In genomic region chr4:56387023-56388001, GRCh38 we compare ENCODE assay signal across 1 cellular context.
TF ChIP-seq lines count a peak whose summit lies in the region.

Gene AASDH (minus strand): TSS chr4:56387491. CDS start chr4:56384299, 3,192 bp downstream.

TF ChIP-seq in HepG2, 621 proteins besides CTCF, POLR2A, EP300 and RAD21 (continued from another document and continues in another):
- TF ChIP-seq REST (IDR thresholded peaks at IDR 0.05; ENCODE audit: borderline replicate concordance in 1 of 2, low read depth in 1 of 2, low read length in 2 of 2) (0 out of 4 replicates have a peak, but pooled peaks of 1 of the 2 experiments have one; percentile 28), KLF13 (CRISPR knock-in tag; IDR thresholded peaks at IDR 0.05) (no peak), ZNF10 (CRISPR knock-in tag; IDR thresholded peaks at IDR 0.05; ENCODE audit: borderline replicate concordance, low read depth) (no peak), E2F1 (CRISPR knock-in tag; IDR thresholded peaks at IDR 0.05) (no peak), SP5 (CRISPR knock-in tag; IDR thresholded peaks at IDR 0.05; ENCODE audit: borderline replicate concordance, low read depth) (no peak), BRD4 (CRISPR knock-in tag; IDR thresholded peaks at IDR 0.05) (no peak), ARNT2 (CRISPR knock-in tag; IDR thresholded peaks at IDR 0.05; ENCODE audit: low read depth) (peak; percentile 35; the same call in 1 of the 2 replicates), CREM (IDR thresholded peaks at IDR 0.05) (peak; percentile 100), CREM (CRISPR knock-in tag; IDR thresholded peaks at IDR 0.05) (peak; percentile 98), DMAP1 (CRISPR knock-in tag; IDR thresholded peaks at IDR 0.05) (peak; percentile 95), ARHGAP35 (CRISPR knock-in tag; IDR thresholded peaks at IDR 0.05; ENCODE audit: borderline replicate concordance) (peak; percentile 91), ATF6 (CRISPR knock-in tag; conservative IDR thresholded peaks at IDR 0.05) (no peak; the same call in 1 of the 2 replicates), ZNF724P (CRISPR knock-in tag; IDR thresholded peaks at IDR 0.05; ENCODE audit: borderline replicate concordance) (no peak), ZSCAN22 (CRISPR knock-in tag; IDR thresholded peaks at IDR 0.05) (no peak), ZNF281 (CRISPR knock-in tag; IDR thresholded peaks at IDR 0.05; ENCODE audit: borderline replicate concordance) (no peak), SP140L (CRISPR knock-in tag; IDR thresholded peaks at IDR 0.05; ENCODE audit: borderline replicate concordance) (no peak), HOXA7 (CRISPR knock-in tag; IDR thresholded peaks at IDR 0.05) (no peak), ZNF460 (CRISPR knock-in tag; IDR thresholded peaks at IDR 0.05; ENCODE audit: borderline replicate concordance) (no peak), ZNF207 (IDR thresholded peaks at IDR 0.05; ENCODE audit: borderline replicate concordance) (no peak), TIGD3 (CRISPR knock-in tag; IDR thresholded peaks at IDR 0.05; ENCODE audit: borderline replicate concordance) (no peak), ZNF567 (CRISPR knock-in tag; IDR thresholded peaks at IDR 0.05; ENCODE audit: borderline replicate concordance) (0 out of 2 replicates have a peak, but pooled peaks have one; percentile 33), MLX (CRISPR knock-in tag; IDR thresholded peaks at IDR 0.05) (no peak), TGIF2 (CRISPR knock-in tag; IDR thresholded peaks at IDR 0.05) (no peak), MBNL3 (CRISPR knock-in tag; conservative IDR thresholded peaks at IDR 0.05) (no peak), REL (CRISPR knock-in tag; conservative IDR thresholded peaks at IDR 0.05) (0 out of 2 replicates have a peak, but pooled peaks have one; percentile 38), BCL3 (CRISPR knock-in tag; IDR thresholded peaks at IDR 0.05) (peak; percentile 87), TCF7L2 (IDR thresholded peaks at IDR 0.05; ENCODE audit: low read depth, low read length) (no peak), ZNF737 (CRISPR knock-in tag; IDR thresholded peaks at IDR 0.05; ENCODE audit: borderline replicate concordance) (no peak; the same call in 1 of the 2 replicates), ISL2 (CRISPR knock-in tag; IDR thresholded peaks at IDR 0.05) (peak; percentile 39; the same call in 1 of the 2 replicates), NPAS2 (CRISPR knock-in tag; IDR thresholded peaks at IDR 0.05; ENCODE audit: borderline replicate concordance) (no peak), ZNF292 (CRISPR knock-in tag; IDR thresholded peaks at IDR 0.05; ENCODE audit: borderline replicate concordance, low read depth) (peak; percentile 89), ATF1 (CRISPR knock-in tag; IDR thresholded peaks at IDR 0.05) (peak; percentile 100), HIC2 (CRISPR knock-in tag; IDR thresholded peaks at IDR 0.05; ENCODE audit: low read depth) (no peak), ZMAT5 (CRISPR knock-in tag; IDR thresholded peaks at IDR 0.05; ENCODE audit: borderline replicate concordance, low read depth) (no peak), ZNF24 (IDR thresholded peaks at IDR 0.05) (no peak), ZNF121 (CRISPR knock-in tag; IDR thresholded peaks at IDR 0.05) (peak; percentile 55; the same call in 1 of the 2 replicates), ZNF224 (CRISPR knock-in tag; IDR thresholded peaks at IDR 0.05) (peak; percentile 59; the same call in 1 of the 2 replicates), HNRNPL (IDR thresholded peaks at IDR 0.05; ENCODE audit: low read depth, low read length) (0 out of 2 replicates have a peak, but pooled peaks have one; percentile 14), CBX1 (IDR thresholded peaks at IDR 0.05; ENCODE audit: low read depth) (no peak), MTF2 (CRISPR knock-in tag; IDR thresholded peaks at IDR 0.05; ENCODE audit: borderline replicate concordance) (no peak), ZNF20 (CRISPR knock-in tag; IDR thresholded peaks at IDR 0.05) (no peak), ZNF709 (CRISPR knock-in tag; IDR thresholded peaks at IDR 0.05) (no peak; the same call in 1 of the 2 replicates), ZMYM4 (CRISPR knock-in tag; IDR thresholded peaks at IDR 0.05) (peak; percentile 91), ZNF563 (CRISPR knock-in tag; IDR thresholded peaks at IDR 0.05) (peak; percentile 71), TCF12 (IDR thresholded peaks at IDR 0.05) (no peak), TCF12 (CRISPR knock-in tag; IDR thresholded peaks at IDR 0.05) (no peak), NAIF1 (CRISPR knock-in tag; IDR thresholded peaks at IDR 0.05; ENCODE audit: borderline replicate concordance) (peak; percentile 85), E2F5 (CRISPR knock-in tag; conservative IDR thresholded peaks at IDR 0.05) (no peak), SP4 (CRISPR knock-in tag; IDR thresholded peaks at IDR 0.05) (peak; percentile 67), GRHL1 (CRISPR knock-in tag; conservative IDR thresholded peaks at IDR 0.05) (no peak)
